Comparison of ENCODE assay signal across 11 cellular contexts in the genomic region with DNA sequence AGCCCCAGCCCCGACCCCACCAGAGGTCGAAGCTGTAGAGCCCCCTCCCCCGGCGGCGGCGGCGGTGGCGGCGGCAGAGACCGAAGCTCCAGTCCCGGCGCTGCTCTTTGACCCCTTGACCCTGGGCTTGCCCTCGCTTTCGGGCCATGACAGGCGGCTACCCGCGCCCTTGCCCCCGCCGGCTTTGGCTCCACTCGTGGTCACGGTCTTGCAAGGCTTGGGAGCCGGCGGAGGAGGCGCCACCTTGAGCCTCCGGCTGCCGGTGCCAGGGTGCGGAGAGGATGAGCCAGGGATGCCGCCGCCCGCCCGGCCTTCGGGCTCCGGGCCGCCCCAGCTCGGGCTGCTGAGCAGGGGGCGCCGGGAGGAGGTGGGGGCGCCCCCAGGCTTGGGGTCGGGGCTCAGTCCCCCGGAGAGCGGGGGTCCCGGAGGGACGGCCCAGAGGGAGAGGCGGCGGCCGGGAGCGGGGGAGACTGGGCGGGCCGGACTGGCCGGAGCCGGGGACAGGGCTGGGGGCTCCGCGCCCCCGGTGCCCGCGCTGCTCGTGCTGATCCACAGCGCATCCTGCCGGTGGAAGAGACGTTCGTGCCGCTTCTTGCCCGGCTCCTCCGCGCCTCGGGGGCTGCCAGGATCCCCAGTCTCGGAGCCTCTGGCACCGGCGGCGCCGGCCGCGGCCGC. TPM values are rescaled to one million over a fixed set of nuclear protein-coding genes. Genes with fewer than 3 reads are reported as not detected.
DNase-seq lines count a peak whose midpoint lies in the region; ATAC-seq and TF ChIP-seq lines count a peak whose summit lies in the region.
"Had no signal": no experiment of that assay in that cellular context is flagged by ENCODE, and none has a peak within 500 bp of the region (broad histone marks: within the 10 kb centered on the region; RNA-seq: fewer than 3 reads in every experiment).

No MANE protein-coding gene starts in this region.

- H3K4me1 ChIP-seq in breast epithelium (peaks cover 9 to 15% of the 10 kb centered on the region in 2 donors), upper lobe of left lung (peaks cover 26 to 50% (median 36%) of the 10 kb centered on the region in 4 donors)

- peak in 1 of 2 donors; percentile 7 for ATAC-seq in upper lobe of left lung (ENCODE audit: low FRiP score in 2 of 2)

- TF ChIP-seq POLR2A in breast epithelium (IDR thresholded peaks at IDR 0.05) = no peak
- no peak for TF ChIP-seq POLR2A in upper lobe of left lung (IDR thresholded peaks at IDR 0.05)

- no peak for TF ChIP-seq EP300 in upper lobe of left lung (IDR thresholded peaks at IDR 0.05)

- H3K27me3 ChIP-seq in breast epithelium (peaks cover 17 to 41% of the 10 kb centered on the region in 2 donors), upper lobe of left lung (peaks cover 1 to 50% (median 22%) of the 10 kb centered on the region in 4 donors)

- DNase-seq in NCI-H82 (lab: John Stamatoyannopoulos, UW) = peak; percentile 50
- no peak for DNase-seq in NCI-H82 treated with DMSO at 0.1 percent for 48 hours (lab: John Stamatoyannopoulos, UW; ENCODE audit: unreplicated experiment)
- DNase-seq in breast epithelium (ENCODE audit: low spot score in 2 of 2) = no peak
- DNase-seq in left kidney (ENCODE audit: low read depth, low spot score) = peak; percentile 69
- DNase-seq in upper lobe of left lung = peak in 1 of 2 donors; percentile 85
- no peak for DNase-seq in activated CD4-positive, CD25-positive, alpha-beta regulatory T cell (lab: John Stamatoyannopoulos, UW)
- DNase-seq in activated CD4-positive, alpha-beta T cell treated with anti-CD3 and anti-CD28 coated beads, Interleukin-2, amount 50 U/mL, for 4 hours = no peak
- DNase-seq in activated CD4-positive, CD25-positive, alpha-beta regulatory T cell treated with anti-CD3 and anti-CD28 coated beads, Interleukin-2, amount 50 U/mL, for 72 hours = no peak
- DNase-seq: CD4-positive, CD25-positive, alpha-beta regulatory T cell; stimulated activated CD8-positive, alpha-beta memory T cell treated with anti-CD3 and anti-CD28 coated beads, Interleukin-4, amount 100 ng/mL, for 48 hours had no signal

- intact Hi-C loops in breast epithelium (cut with DNase I; ENCODE audit: low total_unique reads) = no loop called here

- H3K9me3 ChIP-seq in breast epithelium (no peaks in the 10 kb centered on the region), upper lobe of left lung (no peaks in the 10 kb centered on the region)

- H3K27ac ChIP-seq in breast epithelium (no peak overlapping the region), upper lobe of left lung (no peak overlapping the region)
- H3K27ac ChIP-seq: KMS-11 had no signal

- 40 to 56% methylated on average over 14 to 41 of the region's 74 CpGs for WGBS in upper lobe of left lung, 2 donors

- H3K36me3 ChIP-seq in breast epithelium (no peaks in the 10 kb centered on the region), upper lobe of left lung (peaks cover 0 to 4% (median 0%) of the 10 kb centered on the region in 4 donors)

- H3K4me3 ChIP-seq in breast epithelium = peak overlapping the region; percentile 29 to 67 (median 44)
- H3K4me3 ChIP-seq in upper lobe of left lung = peak overlapping the region in 3 of 4 donors; percentile 21 to 38 (median 38)

- TF ChIP-seq CTCF in breast epithelium (IDR thresholded peaks at IDR 0.05) (peak in 1 of 3 donors; percentile 14), upper lobe of left lung (IDR thresholded peaks at IDR 0.05) (peak in 1 of 6 experiments; percentile 12)

RNA-seq across cellular contexts. Expression of a gene that starts 0.9 kb away (rescaled TPM):
- total RNA-seq in breast epithelium = 1 to 10 TPM; 1.2 to 1.8 (median 1.6) TPM
- total RNA-seq in upper lobe of left lung = 1 to 10 TPM; 2.0 to 7.3 (median 5.8) TPM

RNA-seq across cellular contexts. Expression of a gene that starts 7.2 kb away (rescaled TPM):
- total RNA-seq in breast epithelium (100 to 1,000 TPM in 1 of 3 donors, 10 to 100 TPM in 2; 55.5 to 107 (median 73.1) TPM), upper lobe of left lung (10 to 100 TPM; 16.8 to 54.6 (median 37.3) TPM)

RNA-seq across cellular contexts. Expression of a gene that starts 14.5 kb away (rescaled TPM):
- total RNA-seq in breast epithelium = 100 to 1,000 TPM; 105 to 136 (median 109) TPM
- 100 to 1,000 TPM in 2 of 6 donors, 10 to 100 TPM in 4; 38.5 to 109 (median 62.5) TPM for total RNA-seq in upper lobe of left lung

RNA-seq across cellular contexts. Expression of a gene that starts 17.3 kb away (rescaled TPM):
- total RNA-seq in breast epithelium (1 to 10 TPM; 6.9 to 9.8 (median 7.5) TPM), upper lobe of left lung (10 to 100 TPM; 15.4 to 36.7 (median 21.3) TPM)

RNA-seq across cellular contexts. Expression of a gene that starts 29.3 kb away (rescaled TPM):
- total RNA-seq in breast epithelium (1 to 10 TPM in 1 of 3 donors, under 1 TPM in 2; 0.33 to 2.2 (median 0.48) TPM), upper lobe of left lung (1 to 10 TPM in 4 of 6 donors, under 1 TPM in 1, not detected in 1; 0.98 to 5.2 (median 2.5) TPM)
- total RNA-seq: CD4-positive, CD25-positive, alpha-beta regulatory T cell had no signal

Comparison
In these comparisons a context has a peak if more than half of its experiments do, and no peak if none do; other contexts are left out.
1. DNase-seq: peak in NCI-H82 (single experiment) and left kidney (single experiment); none in NCI-H82 treated with DMSO at 0.1 percent for 48 hours (single experiment), breast epithelium (0 of 2), activated CD4-positive, CD25-positive, alpha-beta regulatory T cell (0 of 4), activated CD4-positive, alpha-beta T cell treated with anti-CD3 and anti-CD28 coated beads, Interleukin-2, amount 50 U/mL, for 4 hours (0 of 2) and activated CD4-positive, CD25-positive, alpha-beta regulatory T cell treated with anti-CD3 and anti-CD28 coated beads, Interleukin-2, amount 50 U/mL, for 72 hours (single experiment).